ENCODE assay signal across 1 cellular context in the genomic region with DNA sequence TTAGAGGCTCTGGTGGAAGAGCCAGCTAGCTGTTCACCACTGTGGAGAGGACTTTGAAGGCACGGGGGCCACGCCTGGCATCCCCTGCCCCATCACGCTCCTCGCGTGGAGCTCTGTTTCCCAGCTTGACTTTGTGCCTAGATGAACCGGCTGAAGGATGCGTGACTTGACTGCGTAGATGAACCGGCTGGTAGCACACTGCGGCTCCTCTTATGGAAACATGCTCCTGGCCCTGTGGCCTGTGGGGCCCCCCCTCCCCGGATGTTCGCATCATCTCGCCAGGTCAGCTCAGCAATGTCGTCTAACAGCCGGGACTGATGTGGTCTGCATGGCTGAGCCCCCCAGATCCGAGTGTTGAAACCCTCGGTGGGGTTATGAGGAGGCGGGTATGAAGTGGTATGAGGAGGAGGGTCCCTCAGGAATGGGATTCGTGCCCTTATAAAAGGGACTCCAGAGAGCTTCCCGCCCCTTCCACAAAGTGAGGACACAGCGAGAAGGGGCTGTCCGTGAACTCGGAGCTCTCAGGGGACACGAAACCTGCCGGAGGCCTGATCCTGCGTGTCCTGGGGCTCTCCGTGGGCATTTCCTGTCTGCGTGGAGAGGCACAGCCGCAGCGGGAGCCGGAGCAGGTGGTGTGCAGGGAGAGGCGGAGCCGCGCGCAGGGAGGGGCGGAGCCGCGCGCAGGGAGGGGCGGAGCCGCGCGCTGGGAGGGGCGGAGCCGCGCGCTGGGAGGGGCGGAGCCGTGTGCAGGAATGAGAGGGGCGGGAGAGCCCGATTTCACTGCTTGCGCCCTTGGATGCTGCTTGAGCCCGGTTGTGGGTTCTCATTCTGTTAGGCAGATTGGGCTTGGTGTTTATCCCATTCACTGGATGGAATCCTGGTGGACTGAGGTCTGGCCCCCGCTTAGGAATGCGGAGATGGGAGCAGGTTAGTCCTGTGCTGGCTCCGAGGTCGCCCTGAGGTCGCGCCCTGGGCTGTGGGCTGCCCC.
TF ChIP-seq lines count a peak whose summit lies in the region.

No MANE protein-coding gene starts in this region.

TF ChIP-seq in H1, 55 proteins besides CTCF, POLR2A, EP300 and RAD21:
- no peak for TF ChIP-seq TEAD4 (IDR thresholded peaks at IDR 0.05; ENCODE audit: low read depth, low read length)
- TF ChIP-seq E2F6 (IDR thresholded peaks at IDR 0.05) = peak; percentile 17; the same call in 1 of the 2 replicates
- TF ChIP-seq KDM4A (IDR thresholded peaks at IDR 0.05; ENCODE audit: low read depth, low read length, severe bottlenecking) = peak; percentile 7
TF ChIP-seq in H1: peak in this region for 2.
